In the genomic region with DNA sequence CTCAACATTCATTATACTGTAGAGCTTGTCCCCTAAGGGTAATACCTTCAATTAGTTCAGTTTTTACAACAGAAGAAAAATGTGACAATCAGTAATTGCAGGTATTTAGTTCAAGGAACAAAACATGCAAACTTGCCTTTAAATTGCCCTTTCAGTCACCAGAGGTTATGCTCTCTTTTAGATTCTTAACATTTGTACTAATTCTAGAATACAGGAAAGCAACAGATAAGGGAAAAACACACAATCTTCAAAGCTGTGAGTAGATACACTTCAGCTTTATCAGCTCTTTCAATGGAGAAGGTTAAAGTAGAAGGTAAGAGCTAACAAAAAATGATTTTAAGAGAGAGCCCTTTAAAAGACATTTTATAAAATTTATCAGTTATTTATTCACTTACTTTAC, we compare ENCODE assay signal across 1 cellular context.
TF ChIP-seq lines count a peak whose summit lies in the region.

No MANE protein-coding gene starts in this region.

TF ChIP-seq in GM23338, 12 proteins besides CTCF, POLR2A, EP300 and RAD21 (continued from another document):
- TF ChIP-seq ZNF462 (CRISPR knock-in tag; IDR thresholded peaks at IDR 0.05) (no peak), POLR2AphosphoS5 (IDR thresholded peaks at IDR 0.05; ENCODE audit: low read depth) (no peak), EZH2 (IDR thresholded peaks at IDR 0.05; ENCODE audit: low read depth, unreplicated experiment) (no peak), JUNB (IDR thresholded peaks at IDR 0.05; ENCODE audit: unreplicated experiment) (no peak)
